9 cellular contexts compared by ENCODE assay signal in the genomic region with DNA sequence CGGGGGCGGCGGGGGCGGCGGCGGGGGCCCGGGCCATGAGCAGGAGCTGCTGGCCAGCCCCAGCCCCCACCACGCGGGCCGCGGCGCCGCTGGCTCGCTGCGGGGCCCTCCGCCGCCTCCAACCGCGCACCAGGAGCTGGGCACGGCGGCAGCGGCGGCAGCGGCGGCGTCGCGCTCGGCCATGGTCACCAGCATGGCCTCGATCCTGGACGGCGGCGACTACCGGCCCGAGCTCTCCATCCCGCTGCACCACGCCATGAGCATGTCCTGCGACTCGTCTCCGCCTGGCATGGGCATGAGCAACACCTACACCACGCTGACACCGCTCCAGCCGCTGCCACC. TPM values are rescaled to one million over a fixed set of nuclear protein-coding genes. Genes with fewer than 3 reads are reported as not detected.
DNase-seq lines count a peak whose midpoint lies in the region; ATAC-seq, FAIRE-seq and TF ChIP-seq lines count a peak whose summit lies in the region.
"Had no signal": no experiment of that assay in that cellular context is flagged by ENCODE, and none has a peak within 500 bp of the region (broad histone marks: within the 10 kb centered on the region; RNA-seq: fewer than 3 reads in every experiment).

No MANE protein-coding gene starts in this region.

- POLR2A ChIA-PET in activated CD4-positive, alpha-beta memory T cell treated with anti-CD3 and anti-CD28 coated beads for 36 hours (lab: Charles Lee), result no interaction called here

- H2AFZ ChIP-seq in keratinocyte (ENCODE audit: control insufficient read depth, low read length), result no peak overlapping the region

- H3K27ac ChIP-seq in keratinocyte (ENCODE audit: control insufficient read depth, insufficient read depth, low read length), result no peak overlapping the region
- H3K27ac ChIP-seq in tibial artery, result no peak overlapping the region

- H4K20me1 ChIP-seq in keratinocyte (ENCODE audit: control insufficient read depth, extremely low read depth, insufficient read depth, low read length), result no peaks in the 10 kb centered on the region

- dilution Hi-C loops in keratinocyte (cut with MboI; ENCODE audit: extremely low pct_ligation_motif_present, low sequenced_read_pairs), result no loop called here

- H3K9ac ChIP-seq in keratinocyte (ENCODE audit: control insufficient read depth, extremely low read depth, insufficient read depth, low read length), result no peak overlapping the region

- CTCF ChIA-PET in activated naive CD4-positive, alpha-beta T cell treated with anti-CD3 and anti-CD28 coated beads, Interleukin-2, amount 10 ng/mL, durations not matched to agents 7 days and 5 days (lab: Charles Lee), result no interaction called here
- CTCF ChIA-PET in activated CD4-positive, alpha-beta memory T cell treated with anti-CD3 and anti-CD28 coated beads for 36 hours (lab: Charles Lee), result no interaction called here

- TF ChIP-seq CTCF in keratinocyte (optimal IDR thresholded peaks at IDR 0.05 in 1 of 3, IDR thresholded peaks at IDR 0.05 in 1 of 3, conservative IDR thresholded peaks at IDR 0.05 in 1 of 3; ENCODE audit: extremely low read depth in 1 of 3, insufficient read depth in 2 of 3, low read length in 3 of 3) (no peak), tibial artery (IDR thresholded peaks at IDR 0.05) (no peak)

- H3K4me3 ChIP-seq in keratinocyte (ENCODE audit: control insufficient read depth in 2 of 3, extremely low read depth in 1 of 3, insufficient read depth in 2 of 3, low read depth in 1 of 3, low read length in 3 of 3), result no peak overlapping the region
- H3K4me3 ChIP-seq in tibial artery, result peak overlapping the region; percentile 45 to 58

- peaks cover 27% of the 10 kb centered on the region for H3K4me1 Mint-ChIP-seq in activated naive CD4-positive, alpha-beta T cell treated with anti-CD3 and anti-CD28 coated beads, Interleukin-2, amount 10 ng/mL, durations not matched to agents 7 days and 5 days
- H3K4me1 Mint-ChIP-seq in activated CD4-positive, alpha-beta memory T cell treated with anti-CD3 and anti-CD28 coated beads for 36 hours (ENCODE audit: low read depth), result peaks cover 47% of the 10 kb centered on the region

- ATAC-seq in HG02763 (IDR thresholded peaks at IDR 0.05; ENCODE audit: unreplicated experiment) (no peak), HG03108 (IDR thresholded peaks at IDR 0.05; ENCODE audit: unreplicated experiment) (no peak)

- FAIRE-seq in keratinocyte (lab: Jason Lieb, UNC), result no peak

- peaks cover 96% of the 10 kb centered on the region for H3K27me3 Mint-ChIP-seq in activated naive CD4-positive, alpha-beta T cell treated with anti-CD3 and anti-CD28 coated beads, Interleukin-2, amount 10 ng/mL, durations not matched to agents 7 days and 5 days
- H3K27me3 Mint-ChIP-seq in activated CD4-positive, alpha-beta memory T cell treated with anti-CD3 and anti-CD28 coated beads for 36 hours, result peaks cover 81% of the 10 kb centered on the region

- H3K27me3 ChIP-seq in keratinocyte (ENCODE audit: control insufficient read depth, extremely low read depth, insufficient read depth, low read length) (peaks cover 93% of the 10 kb centered on the region), tibial artery (peaks cover 5 to 92% of the 10 kb centered on the region in 2 donors)

- DNase-seq in activated naive CD4-positive, alpha-beta T cell treated with anti-CD3 and anti-CD28 coated beads, Interleukin-2, amount 10 ng/mL, durations not matched to agents 7 days and 5 days, result no peak
- no peak for DNase-seq in activated naive CD4-positive, alpha-beta T cell (lab: John Stamatoyannopoulos, UW)
- DNase-seq in activated CD4-positive, alpha-beta memory T cell treated with anti-CD3 and anti-CD28 coated beads for 36 hours, result no peak
- DNase-seq in keratinocyte (ENCODE audit: low read depth, low spot score) (no peak), tibial artery (no peak), NCI-H1930 (lab: John Stamatoyannopoulos, UW) (no peak)

- H3K9me3 Mint-ChIP-seq in activated naive CD4-positive, alpha-beta T cell treated with anti-CD3 and anti-CD28 coated beads, Interleukin-2, amount 10 ng/mL, durations not matched to agents 7 days and 5 days, result no peaks in the 10 kb centered on the region
- H3K9me3 Mint-ChIP-seq in activated CD4-positive, alpha-beta memory T cell treated with anti-CD3 and anti-CD28 coated beads for 36 hours, result no peaks in the 10 kb centered on the region

- H3K4me3 Mint-ChIP-seq in activated naive CD4-positive, alpha-beta T cell treated with anti-CD3 and anti-CD28 coated beads, Interleukin-2, amount 10 ng/mL, durations not matched to agents 7 days and 5 days, result peak overlapping the region; percentile 44
- H3K4me3 Mint-ChIP-seq in activated CD4-positive, alpha-beta memory T cell treated with anti-CD3 and anti-CD28 coated beads for 36 hours, result peak overlapping the region; percentile 48

- H3K4me2 ChIP-seq in keratinocyte (ENCODE audit: control insufficient read depth, extremely low read depth, insufficient read depth, low read depth, low read length), result peak overlapping the region; percentile 27

- no peaks in the 10 kb centered on the region for H3K79me2 ChIP-seq in keratinocyte (ENCODE audit: control insufficient read depth, insufficient read depth, low read length)

- H3K9me1 ChIP-seq in keratinocyte (ENCODE audit: control insufficient read depth, extremely low read depth, insufficient read depth, low read length), result no peaks in the 10 kb centered on the region

- peaks cover 12% of the 10 kb centered on the region for H3K36me3 Mint-ChIP-seq in activated naive CD4-positive, alpha-beta T cell treated with anti-CD3 and anti-CD28 coated beads, Interleukin-2, amount 10 ng/mL, durations not matched to agents 7 days and 5 days
- peaks cover 18% of the 10 kb centered on the region for H3K36me3 Mint-ChIP-seq in activated CD4-positive, alpha-beta memory T cell treated with anti-CD3 and anti-CD28 coated beads for 36 hours

- H3K9me3 ChIP-seq in keratinocyte (ENCODE audit: control insufficient read depth, low read depth, low read length) (peaks cover 3% of the 10 kb centered on the region), tibial artery (no peaks in the 10 kb centered on the region)
- H3K9me3 ChIP-seq: MG63 had no signal

- intact Hi-C loops in activated CD4-positive, alpha-beta memory T cell treated with anti-CD3 and anti-CD28 coated beads for 36 hours (cut with micrococcal nuclease), result loop anchor here (5.0 to 10.0 kb wide), 5 partner anchors 84 to 1839 kb away; a partner anchor contains a TSS
- intact Hi-C loops in tibial artery (cut with DNase I; ENCODE audit: low total_unique reads), result no loop called here

- peak overlapping the region; percentile 71 for H3K27ac Mint-ChIP-seq in activated naive CD4-positive, alpha-beta T cell treated with anti-CD3 and anti-CD28 coated beads, Interleukin-2, amount 10 ng/mL, durations not matched to agents 7 days and 5 days
- peak overlapping the region; percentile 42 for H3K27ac Mint-ChIP-seq in activated CD4-positive, alpha-beta memory T cell treated with anti-CD3 and anti-CD28 coated beads for 36 hours

- H3K36me3 ChIP-seq in keratinocyte (ENCODE audit: control insufficient read depth in 2 of 2, extremely low read depth in 1 of 2, insufficient read depth in 2 of 2, low read length in 2 of 2), result no peaks in the 10 kb centered on the region
- no peaks in the 10 kb centered on the region for H3K36me3 ChIP-seq in tibial artery
- H3K36me3 ChIP-seq: MG63 had no signal

- H3K4me1 ChIP-seq in keratinocyte (ENCODE audit: control insufficient read depth, extremely low read depth, insufficient read depth, low read length) (peaks cover 17% of the 10 kb centered on the region), tibial artery (peaks cover 0 to 68% (median 59%) of the 10 kb centered on the region in 4 donors)

RNA-seq across cellular contexts. Expression of a gene that starts 0.6 kb away (rescaled TPM):
- total RNA-seq in activated CD4-positive, alpha-beta memory T cell treated with anti-CD3 and anti-CD28 coated beads for 36 hours, result under 1 TPM in 1 of 2 experiments, not detected in 1; 0.02 TPM
- under 0.01 to 0.01 TPM (median 0.01 TPM) in 3 replicates for polyA plus RNA-seq in keratinocyte
- polyA plus RNA-seq in keratinocyte (2011; ENCODE audit: low read depth), result not detected
- polyA plus RNA-seq in keratinocyte (2011; cell fraction: cytosol; rRNA removed), result 0.01 TPM in 2 replicates
- polyA plus RNA-seq in keratinocyte (2011; cell fraction: nucleus; rRNA removed), result 0.03 and 0.06 TPM in 2 replicates
- 0.01 and 0.02 TPM in 2 replicates for polyA plus RNA-seq in keratinocyte (2012; ENCODE audit: low replicate concordance)
- polyA minus RNA-seq in keratinocyte, result 0.03 TPM in 2 of 3 replicates, not detected in the other
- polyA minus RNA-seq in keratinocyte (2011; cell fraction: cytosol; rRNA and poly(A)+ RNA removed), result not detected
- 0.08 and 0.11 TPM in 2 replicates for polyA minus RNA-seq in keratinocyte (2011; cell fraction: nucleus; rRNA and poly(A)+ RNA removed)

Comparison
In these comparisons a context has a peak if more than half of its experiments do, and no peak if none do; other contexts are left out.
1. H3K4me3 ChIP-seq: peak in tibial artery (2 of 2); none in keratinocyte (0 of 3).